1 cellular context compared by ENCODE assay signal in genomic region chr10:69392481-69393000, GRCh38.
TF ChIP-seq lines count a peak whose summit lies in the region.

No MANE protein-coding gene starts in this region.

TF ChIP-seq in K562, 482 proteins besides CTCF, POLR2A, EP300 and RAD21 (continued from another document and continues in another):
- TF ChIP-seq POLR2AphosphoS5 (IDR thresholded peaks at IDR 0.05; ENCODE audit: control insufficient read depth, insufficient read depth, low read depth, low read length) (peak; percentile 47; the same call in 1 of the 2 replicates), MAFG (tag; conservative IDR thresholded peaks at IDR 0.05) (no peak), CREB1 (IDR thresholded peaks at IDR 0.05) (no peak), CREB1 (CRISPR knock-in tag; IDR thresholded peaks at IDR 0.05) (no peak), ZC3H8 (IDR thresholded peaks at IDR 0.05) (no peak), PCBP1 (IDR thresholded peaks at IDR 0.05; ENCODE audit: low read depth, low read length, poor library complexity, severe bottlenecking) (no peak), TOE1 (IDR thresholded peaks at IDR 0.05; ENCODE audit: borderline replicate concordance) (no peak), TOE1 (CRISPR knock-in tag; IDR thresholded peaks at IDR 0.05; ENCODE audit: borderline replicate concordance, low read depth) (no peak), GTF2F1 (IDR thresholded peaks at IDR 0.05; ENCODE audit: low read depth, low read length) (0 out of 2 replicates have a peak, but pooled peaks have one; percentile 18), ZNF699 (CRISPR knock-in tag; IDR thresholded peaks at IDR 0.05; ENCODE audit: insufficient replicate concordance) (no peak), SMC3 (conservative IDR thresholded peaks at IDR 0.05; ENCODE audit: insufficient read depth, low read depth, low read length) (peak; percentile 95), SNIP1 (IDR thresholded peaks at IDR 0.05; ENCODE audit: low read depth) (no peak), TEAD1 (CRISPR knock-in tag; IDR thresholded peaks at IDR 0.05) (no peak), EWSR1 (IDR thresholded peaks at IDR 0.05; ENCODE audit: borderline replicate concordance, low read depth, partially characterized antibody) (no peak), ATF6 (CRISPR knock-in tag; IDR thresholded peaks at IDR 0.05) (no peak), ZNF77 (CRISPR knock-in tag; IDR thresholded peaks at IDR 0.05) (no peak), AFF4 (CRISPR knock-in tag; IDR thresholded peaks at IDR 0.05) (no peak), NR1H2 (CRISPR knock-in tag; IDR thresholded peaks at IDR 0.05) (no peak), U2AF1 (optimal IDR thresholded peaks at IDR 0.05; ENCODE audit: low read depth, low read length) (no peak), CCAR2 (IDR thresholded peaks at IDR 0.05; ENCODE audit: low read depth, low read length) (no peak), ZNF384 (IDR thresholded peaks at IDR 0.05; ENCODE audit: low read depth, low read length) (no peak), PHB (CRISPR knock-in tag; IDR thresholded peaks at IDR 0.05) (no peak), ZZZ3 (IDR thresholded peaks at IDR 0.05) (0 out of 2 replicates have a peak, but pooled peaks have one; percentile 41), ELF1 (tag; IDR thresholded peaks at IDR 0.05) (no peak), CREM (IDR thresholded peaks at IDR 0.05; ENCODE audit: low read depth) (peak; percentile 37; the same call in 1 of the 2 replicates), JUND (IDR thresholded peaks at IDR 0.05; ENCODE audit: borderline replicate concordance, low read depth, low read length) (peak; percentile 65), JUND (tag; IDR thresholded peaks at IDR 0.05; ENCODE audit: borderline replicate concordance, low read depth, low read length) (peak; percentile 52; the same call in 1 of the 3 replicates), GABPB2 (CRISPR knock-in tag; conservative IDR thresholded peaks at IDR 0.05) (no peak), ZNF316 (IDR thresholded peaks at IDR 0.05) (no peak), TCFL5 (CRISPR knock-in tag; conservative IDR thresholded peaks at IDR 0.05) (no peak), DEAF1 (CRISPR knock-in tag; IDR thresholded peaks at IDR 0.05) (peak; percentile 85), ZNF764 (CRISPR knock-in tag; IDR thresholded peaks at IDR 0.05; ENCODE audit: low read depth) (no peak), CBX2 (IDR thresholded peaks at IDR 0.05; ENCODE audit: insufficient read depth, low read length, poor library complexity, severe bottlenecking) (no peak), NR2C2 (CRISPR knock-in tag; IDR thresholded peaks at IDR 0.05) (no peak), NR2C2 (tag; IDR thresholded peaks at IDR 0.05) (no peak), ETV1 (tag; conservative IDR thresholded peaks at IDR 0.05; ENCODE audit: low read depth) (peak; percentile 65), CBX8 (IDR thresholded peaks at IDR 0.05; ENCODE audit: borderline replicate concordance, extremely low read depth, low read depth, low read length, poor library complexity, severe bottlenecking) (no peak), NEUROD1 (IDR thresholded peaks at IDR 0.05; ENCODE audit: borderline replicate concordance, low read depth, low read length, partially characterized antibody) (peak; percentile 51), TRIM28 (IDR thresholded peaks at IDR 0.05) (no peak), CSDE1 (IDR thresholded peaks at IDR 0.05) (no peak), SIN3A (IDR thresholded peaks at IDR 0.05; ENCODE audit: borderline replicate concordance in 2 of 2, control insufficient read depth in 1 of 2, low read depth in 2 of 2, low read length in 2 of 2) (0 out of 4 replicates have a peak, but pooled peaks of 1 of the 2 experiments have one; percentile 7), TCF7 (IDR thresholded peaks at IDR 0.05; ENCODE audit: borderline replicate concordance) (no peak)
- TF ChIP-seq, protein P1, sequence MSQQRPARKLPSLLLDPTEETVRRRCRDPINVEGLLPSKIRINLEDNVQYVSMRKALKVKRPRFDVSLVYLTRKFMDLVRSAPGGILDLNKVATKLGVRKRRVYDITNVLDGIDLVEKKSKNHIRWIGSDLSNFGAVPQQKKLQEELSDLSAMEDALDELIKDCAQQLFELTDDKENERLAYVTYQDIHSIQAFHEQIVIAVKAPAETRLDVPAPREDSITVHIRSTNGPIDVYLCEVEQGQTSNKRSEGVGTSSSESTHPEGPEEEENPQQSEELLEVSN (IDR thresholded peaks at IDR 0.05; ENCODE audit: borderline replicate concordance in 1 of 2, extremely low read depth in 1 of 2, insufficient read depth in 1 of 2, insufficient read length in 1 of 2, low read depth in 1 of 2, low read length in 1 of 2, poor library complexity in 1 of 2, severe bottlenecking in 1 of 2), result peak in 1 of 2 experiments; percentile 31
- TF ChIP-seq, protein P2, sequence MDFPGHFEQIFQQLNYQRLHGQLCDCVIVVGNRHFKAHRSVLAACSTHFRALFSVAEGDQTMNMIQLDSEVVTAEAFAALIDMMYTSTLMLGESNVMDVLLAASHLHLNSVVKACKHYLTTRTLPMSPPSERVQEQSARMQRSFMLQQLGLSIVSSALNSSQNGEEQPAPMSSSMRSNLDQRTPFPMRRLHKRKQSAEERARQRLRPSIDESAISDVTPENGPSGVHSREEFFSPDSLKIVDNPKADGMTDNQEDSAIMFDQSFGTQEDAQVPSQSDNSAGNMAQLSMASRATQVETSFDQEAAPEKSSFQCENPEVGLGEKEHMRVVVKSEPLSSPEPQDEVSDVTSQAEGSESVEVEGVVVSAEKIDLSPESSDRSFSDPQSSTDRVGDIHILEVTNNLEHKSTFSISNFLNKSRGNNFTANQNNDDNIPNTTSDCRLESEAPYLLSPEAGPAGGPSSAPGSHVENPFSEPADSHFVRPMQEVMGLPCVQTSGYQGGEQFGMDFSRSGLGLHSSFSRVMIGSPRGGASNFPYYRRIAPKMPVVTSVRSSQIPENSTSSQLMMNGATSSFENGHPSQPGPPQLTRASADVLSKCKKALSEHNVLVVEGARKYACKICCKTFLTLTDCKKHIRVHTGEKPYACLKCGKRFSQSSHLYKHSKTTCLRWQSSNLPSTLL (IDR thresholded peaks at IDR 0.05), result no peak
- TF ChIP-seq, protein P3, sequence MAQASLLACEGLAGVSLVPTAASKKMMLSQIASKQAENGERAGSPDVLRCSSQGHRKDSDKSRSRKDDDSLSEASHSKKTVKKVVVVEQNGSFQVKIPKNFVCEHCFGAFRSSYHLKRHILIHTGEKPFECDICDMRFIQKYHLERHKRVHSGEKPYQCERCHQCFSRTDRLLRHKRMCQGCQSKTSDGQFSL (CRISPR knock-in tag; IDR thresholded peaks at IDR 0.05), result 0 out of 2 replicates have a peak, but pooled peaks have one; percentile 62
- TF ChIP-seq, protein P3 (tag; IDR thresholded peaks at IDR 0.05), result no peak
- TF ChIP-seq, protein P4, sequence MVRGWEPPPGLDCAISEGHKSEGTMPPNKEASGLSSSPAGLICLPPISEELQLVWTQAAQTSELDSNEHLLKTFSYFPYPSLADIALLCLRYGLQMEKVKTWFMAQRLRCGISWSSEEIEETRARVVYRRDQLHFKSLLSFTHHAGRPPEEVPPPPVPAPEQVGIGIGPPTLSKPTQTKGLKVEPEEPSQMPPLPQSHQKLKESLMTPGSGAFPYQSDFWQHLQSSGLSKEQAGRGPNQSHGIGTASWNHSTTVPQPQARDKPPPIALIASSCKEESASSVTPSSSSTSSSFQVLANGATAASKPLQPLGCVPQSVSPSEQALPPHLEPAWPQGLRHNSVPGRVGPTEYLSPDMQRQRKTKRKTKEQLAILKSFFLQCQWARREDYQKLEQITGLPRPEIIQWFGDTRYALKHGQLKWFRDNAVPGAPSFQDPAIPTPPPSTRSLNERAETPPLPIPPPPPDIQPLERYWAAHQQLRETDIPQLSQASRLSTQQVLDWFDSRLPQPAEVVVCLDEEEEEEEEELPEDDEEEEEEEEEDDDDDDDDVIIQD (CRISPR knock-in tag; IDR thresholded peaks at IDR 0.05), result no peak
- TF ChIP-seq, protein P5, sequence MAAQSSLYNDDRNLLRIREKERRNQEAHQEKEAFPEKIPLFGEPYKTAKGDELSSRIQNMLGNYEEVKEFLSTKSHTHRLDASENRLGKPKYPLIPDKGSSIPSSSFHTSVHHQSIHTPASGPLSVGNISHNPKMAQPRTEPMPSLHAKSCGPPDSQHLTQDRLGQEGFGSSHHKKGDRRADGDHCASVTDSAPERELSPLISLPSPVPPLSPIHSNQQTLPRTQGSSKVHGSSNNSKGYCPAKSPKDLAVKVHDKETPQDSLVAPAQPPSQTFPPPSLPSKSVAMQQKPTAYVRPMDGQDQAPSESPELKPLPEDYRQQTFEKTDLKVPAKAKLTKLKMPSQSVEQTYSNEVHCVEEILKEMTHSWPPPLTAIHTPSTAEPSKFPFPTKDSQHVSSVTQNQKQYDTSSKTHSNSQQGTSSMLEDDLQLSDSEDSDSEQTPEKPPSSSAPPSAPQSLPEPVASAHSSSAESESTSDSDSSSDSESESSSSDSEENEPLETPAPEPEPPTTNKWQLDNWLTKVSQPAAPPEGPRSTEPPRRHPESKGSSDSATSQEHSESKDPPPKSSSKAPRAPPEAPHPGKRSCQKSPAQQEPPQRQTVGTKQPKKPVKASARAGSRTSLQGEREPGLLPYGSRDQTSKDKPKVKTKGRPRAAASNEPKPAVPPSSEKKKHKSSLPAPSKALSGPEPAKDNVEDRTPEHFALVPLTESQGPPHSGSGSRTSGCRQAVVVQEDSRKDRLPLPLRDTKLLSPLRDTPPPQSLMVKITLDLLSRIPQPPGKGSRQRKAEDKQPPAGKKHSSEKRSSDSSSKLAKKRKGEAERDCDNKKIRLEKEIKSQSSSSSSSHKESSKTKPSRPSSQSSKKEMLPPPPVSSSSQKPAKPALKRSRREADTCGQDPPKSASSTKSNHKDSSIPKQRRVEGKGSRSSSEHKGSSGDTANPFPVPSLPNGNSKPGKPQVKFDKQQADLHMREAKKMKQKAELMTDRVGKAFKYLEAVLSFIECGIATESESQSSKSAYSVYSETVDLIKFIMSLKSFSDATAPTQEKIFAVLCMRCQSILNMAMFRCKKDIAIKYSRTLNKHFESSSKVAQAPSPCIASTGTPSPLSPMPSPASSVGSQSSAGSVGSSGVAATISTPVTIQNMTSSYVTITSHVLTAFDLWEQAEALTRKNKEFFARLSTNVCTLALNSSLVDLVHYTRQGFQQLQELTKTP (IDR thresholded peaks at IDR 0.05; ENCODE audit: low read depth in 1 of 2, partially characterized antibody in 2 of 2), result no peak
- TF ChIP-seq, protein P6, sequence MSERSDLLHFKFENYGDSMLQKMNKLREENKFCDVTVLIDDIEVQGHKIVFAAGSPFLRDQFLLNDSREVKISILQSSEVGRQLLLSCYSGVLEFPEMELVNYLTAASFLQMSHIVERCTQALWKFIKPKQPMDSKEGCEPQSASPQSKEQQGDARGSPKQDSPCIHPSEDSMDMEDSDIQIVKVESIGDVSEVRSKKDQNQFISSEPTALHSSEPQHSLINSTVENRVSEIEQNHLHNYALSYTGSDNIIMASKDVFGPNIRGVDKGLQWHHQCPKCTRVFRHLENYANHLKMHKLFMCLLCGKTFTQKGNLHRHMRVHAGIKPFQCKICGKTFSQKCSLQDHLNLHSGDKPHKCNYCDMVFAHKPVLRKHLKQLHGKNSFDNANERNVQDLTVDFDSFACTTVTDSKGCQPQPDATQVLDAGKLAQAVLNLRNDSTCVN (CRISPR knock-in tag; IDR thresholded peaks at IDR 0.05), result no peak
